Comparison of ENCODE assay signal across 18 cellular contexts in the genomic region with DNA sequence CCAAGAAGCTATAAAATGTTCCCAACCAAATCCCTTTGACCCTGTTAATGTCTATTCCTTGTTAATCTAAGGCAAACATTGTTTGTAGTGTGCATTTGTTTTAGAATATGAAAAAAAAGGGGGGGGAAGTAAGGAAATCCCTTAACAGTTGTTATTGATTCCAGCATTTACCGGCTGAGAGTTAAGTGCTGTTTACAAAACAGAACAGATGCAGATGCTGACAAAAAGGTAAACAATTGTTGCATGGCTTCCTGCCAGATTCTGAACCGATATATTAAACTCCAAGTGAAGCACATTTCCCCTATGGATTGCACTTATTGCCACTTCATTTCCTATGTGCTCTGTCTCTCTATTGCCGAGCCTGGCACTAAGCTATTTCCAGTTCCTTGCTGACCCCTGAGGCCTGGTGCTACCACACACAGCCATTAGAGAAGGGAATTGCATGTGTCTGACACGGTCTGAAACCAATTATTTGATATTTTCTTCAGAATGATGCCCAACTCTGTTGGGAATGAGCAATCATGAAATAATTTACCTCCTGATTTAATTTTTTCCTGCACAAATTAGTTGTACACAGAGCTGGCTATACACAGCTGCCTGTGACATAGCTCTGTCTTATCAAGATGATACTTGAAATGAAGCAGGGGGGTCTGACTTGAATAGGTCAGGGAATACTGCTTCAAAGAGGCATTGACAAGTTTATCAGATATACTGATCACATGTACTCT.
DNase-seq lines count a peak whose midpoint lies in the region; TF ChIP-seq lines count a peak whose summit lies in the region.
"Had no signal": no experiment of that assay in that cellular context is flagged by ENCODE, and none has a peak within 500 bp of the region (broad histone marks: within the 10 kb centered on the region; RNA-seq: fewer than 3 reads in every experiment).

No MANE protein-coding gene starts in this region.

- POLR2A ChIA-PET in SK-N-SH (lab: Yijun Ruan, JAX), result interaction anchor here (0.8 to 1.0 kb wide), 3 partner anchors 15 to 566 kb away, joined by 3 to 6 read pairs (median 3); no protein-coding TSS in a partner anchor

- WGBS in SK-N-SH (ENCODE audit: low lambda C conversion rate), result 28% methylated on average over 4 of the region's 4 CpGs

- H3K9me2 ChIP-seq in SK-N-SH, result no peaks in the 10 kb centered on the region

- peak; percentile 52 for TF ChIP-seq RAD21 in SK-N-SH (IDR thresholded peaks at IDR 0.05; ENCODE audit: low read length)

- no peaks in the 10 kb centered on the region for H3K36me3 ChIP-seq in SK-N-SH (replicated peaks in 1 of 2; ENCODE audit: control insufficient read depth in 1 of 2, insufficient read depth in 2 of 2, low read length in 1 of 2)

- H3K4me3 ChIP-seq in SK-N-SH (ENCODE audit: low read depth in 2 of 2, low read length in 1 of 2), result no peak overlapping the region
- H3K4me3 ChIP-seq: GM12878, psoas muscle, smooth muscle cell had no signal

- H3K36me3 Mint-ChIP-seq in Calu3 (ENCODE audit: insufficient read depth, unreplicated experiment), result no peaks in the 10 kb centered on the region

- TF ChIP-seq CTCF in SK-N-SH (IDR thresholded peaks at IDR 0.05) (no peak), Calu3 (IDR thresholded peaks at IDR 0.05; ENCODE audit: unreplicated experiment) (no peak)

- 0 out of 2 replicates have a peak overlapping the region, but pooled peaks have one; percentile 31 for H2AFZ ChIP-seq in SK-N-SH (ENCODE audit: low read depth)

- H3K79me2 ChIP-seq in SK-N-SH (ENCODE audit: insufficient read depth), result no peaks in the 10 kb centered on the region

- no peak overlapping the region for H3K4me2 ChIP-seq in SK-N-SH
- H3K4me2 ChIP-seq: KMS-11, smooth muscle cell had no signal

- no TSS peak for BruUV-seq in Calu3 (replicated peaks; lab: Mats Ljungman, UMichigan)

- no peaks in the 10 kb centered on the region for H3K27me3 ChIP-seq in SK-N-SH (ENCODE audit: insufficient read depth)

- peaks cover 11% of the 10 kb centered on the region for H3F3A ChIP-seq in SK-N-SH (replicated peaks; ENCODE audit: insufficient read depth)

- no peaks in the 10 kb centered on the region for H4K20me1 ChIP-seq in SK-N-SH (ENCODE audit: insufficient read depth)

- no peak overlapping the region for H3K9ac ChIP-seq in SK-N-SH
- H3K9ac ChIP-seq: KMS-11 had no signal

- intact Hi-C loops in Calu3 (cut with micrococcal nuclease; ENCODE audit: unreplicated experiment), result no loop called here

- no peaks in the 10 kb centered on the region for H3K27me3 Mint-ChIP-seq in Calu3 (ENCODE audit: unreplicated experiment)

- H3K4me3 Mint-ChIP-seq in Calu3 (ENCODE audit: low read depth, unreplicated experiment), result no peak overlapping the region
- H3K4me3 Mint-ChIP-seq: activated naive CD4-positive, alpha-beta T cell treated with anti-CD3 and anti-CD28 coated beads for 36 hours had no signal

- no peaks in the 10 kb centered on the region for H3K4me1 Mint-ChIP-seq in Calu3 (ENCODE audit: low read depth, unreplicated experiment)

- TF ChIP-seq EP300 in SK-N-SH (IDR thresholded peaks at IDR 0.05; ENCODE audit: borderline replicate concordance in 1 of 2, low read depth in 1 of 2, low read length in 1 of 2), result peak; percentile 56 to 98; a peak in 3 of 4 replicates

- H3K9me3 ChIP-seq in SK-N-SH, result no peaks in the 10 kb centered on the region
- H3K9me3 ChIP-seq: psoas muscle had no signal

- H3K27ac Mint-ChIP-seq in Calu3 (ENCODE audit: unreplicated experiment), result no peak overlapping the region
- H3K27ac Mint-ChIP-seq: activated naive CD4-positive, alpha-beta T cell treated with anti-CD3 and anti-CD28 coated beads for 36 hours had no signal

- H3K4me1 ChIP-seq in SK-N-SH (ENCODE audit: control insufficient read depth in 1 of 2, insufficient read depth in 2 of 2, low read depth in 1 of 2, low read length in 1 of 2), result peaks cover 3 to 25% of the 10 kb centered on the region in 2 experiments; a peak in 2 of 4 replicates
- H3K4me1 ChIP-seq: psoas muscle had no signal

- peak overlapping the region in 1 of 2 experiments; percentile 96; a peak in 2 of 4 replicates for H3K27ac ChIP-seq in SK-N-SH (ENCODE audit: low read depth in 2 of 2, low read length in 1 of 2)
- H3K27ac ChIP-seq: KMS-11, psoas muscle had no signal

- H3K9me3 Mint-ChIP-seq in Calu3 (ENCODE audit: low read depth, unreplicated experiment), result no peaks in the 10 kb centered on the region
- H3K9me3 Mint-ChIP-seq: activated naive CD4-positive, alpha-beta T cell treated with anti-CD3 and anti-CD28 coated beads for 36 hours had no signal

- CTCF ChIA-PET in SK-N-SH (lab: Yijun Ruan, JAX) (interaction anchor here (0.9 to 2.3 kb wide), 8 partner anchors 10 to 385 kb away, joined by 3 to 12 read pairs (median 4); no protein-coding TSS in a partner anchor), Calu3 (lab: Charles Lee) (no interaction called here)

- DNase-seq in AG08395 (ENCODE audit: low spot score) (peak; percentile 4), DMS53 treated with DMSO at 0.1 percent for 48 hours (lab: John Stamatoyannopoulos, UW; ENCODE audit: unreplicated experiment) (peak; percentile 61), NCI-H2107 treated with DMSO at 0.1 percent for 48 hours (lab: John Stamatoyannopoulos, UW; ENCODE audit: unreplicated experiment) (peak; percentile 4), SK-N-SH (peak; percentile 77), medulla oblongata (ENCODE audit: extremely low spot score) (no peak), SW 1271 (lab: John Stamatoyannopoulos, UW) (no peak), Calu3 (no peak)
- DNase-seq in activated CD4-positive, CD25-positive, alpha-beta regulatory T cell (lab: John Stamatoyannopoulos, UW), result no peak
- DNase-seq: activated CD4-positive, alpha-beta T cell treated with anti-CD3 and anti-CD28 coated beads, Interleukin-2, amount 50 U/mL, for 48 hours; activated naive CD4-positive, alpha-beta T cell treated with anti-CD3 and anti-CD28 coated beads for 36 hours; GF-D8; hippocampal formation; psoas muscle; stimulated activated CD8-positive, alpha-beta memory T cell treated with anti-CD3 and anti-CD28 coated beads, Interleukin-4, amount 100 ng/mL, for 48 hours; substantia nigra had no signal

TF ChIP-seq in SK-N-SH, 30 proteins besides CTCF, POLR2A, EP300 and RAD21 (continues in another document):
- TF ChIP-seq IRF3 (IDR thresholded peaks at IDR 0.05; ENCODE audit: low read depth, low read length), result no peak
- TF ChIP-seq ZBTB33 (IDR thresholded peaks at IDR 0.05; ENCODE audit: borderline replicate concordance, low read depth), result no peak
- no peak for TF ChIP-seq YY1 (IDR thresholded peaks at IDR 0.05; ENCODE audit: low read depth)
- peak; percentile 97 for TF ChIP-seq GATA2 (CRISPR knock-in tag; IDR thresholded peaks at IDR 0.05)
- TF ChIP-seq EZH2phosphoT487 (IDR thresholded peaks at IDR 0.05; ENCODE audit: borderline replicate concordance, low read depth), result no peak
- no peak for TF ChIP-seq MEF2A (IDR thresholded peaks at IDR 0.05; ENCODE audit: borderline replicate concordance, low read depth)
- TF ChIP-seq FOSL2 (IDR thresholded peaks at IDR 0.05; ENCODE audit: borderline replicate concordance, low read depth), result no peak
- TF ChIP-seq NFIC (IDR thresholded peaks at IDR 0.05; ENCODE audit: borderline replicate concordance), result 0 out of 2 replicates have a peak, but pooled peaks have one; percentile 18
- TF ChIP-seq FOXJ3 (CRISPR knock-in tag; IDR thresholded peaks at IDR 0.05), result peak; percentile 98
- no peak; the same call in 1 of the 2 replicates for TF ChIP-seq POLR2AphosphoS5 (IDR thresholded peaks at IDR 0.05; ENCODE audit: low read depth, low read length)
- TF ChIP-seq SIN3A (IDR thresholded peaks at IDR 0.05; ENCODE audit: borderline replicate concordance, low read depth, low read length), result no peak
- TF ChIP-seq, protein P1, sequence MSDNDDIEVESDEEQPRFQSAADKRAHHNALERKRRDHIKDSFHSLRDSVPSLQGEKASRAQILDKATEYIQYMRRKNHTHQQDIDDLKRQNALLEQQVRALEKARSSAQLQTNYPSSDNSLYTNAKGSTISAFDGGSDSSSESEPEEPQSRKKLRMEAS (IDR thresholded peaks at IDR 0.05; ENCODE audit: low read depth), result no peak
- TF ChIP-seq USF2 (IDR thresholded peaks at IDR 0.05; ENCODE audit: borderline replicate concordance, low read depth, low read length), result no peak
- no peak for TF ChIP-seq ELF1 (IDR thresholded peaks at IDR 0.05)
- TF ChIP-seq TEAD4 (IDR thresholded peaks at IDR 0.05; ENCODE audit: borderline replicate concordance, insufficient read depth), result peak; percentile 56; the same call in 1 of the 2 replicates
- peak; percentile 82 for TF ChIP-seq CHD2 (IDR thresholded peaks at IDR 0.05; ENCODE audit: low read length, partially characterized antibody)

Comparison
In these comparisons a context has a peak if more than half of its experiments do, and no peak if none do; other contexts are left out.
1. DNase-seq: peak in AG08395 (single experiment), DMS53 treated with DMSO at 0.1 percent for 48 hours (single experiment), NCI-H2107 treated with DMSO at 0.1 percent for 48 hours (single experiment) and SK-N-SH (single experiment); none in activated CD4-positive, CD25-positive, alpha-beta regulatory T cell (0 of 4), medulla oblongata (single experiment), SW 1271 (0 of 2) and Calu3 (single experiment).